8 cellular contexts compared by ENCODE assay signal in genomic region chr16:87492721-87493554, GRCh38. TPM values are rescaled to one million over a fixed set of nuclear protein-coding genes. Genes with fewer than 3 reads are reported as not detected.
DNase-seq lines count a peak whose midpoint lies in the region; ATAC-seq, FAIRE-seq and TF ChIP-seq lines count a peak whose summit lies in the region.

Gene ZCCHC14, minus strand, starts transcription at chr16:87493024. Its CDS starts 786 bp downstream, at chr16:87492238.

- H3K36me3 ChIP-seq in pancreas (no peaks in the 10 kb centered on the region), thymus (ENCODE audit: control insufficient read depth, insufficient read depth) (no peaks in the 10 kb centered on the region)

- H3K4me3 ChIP-seq in GM08714 (ENCODE audit: low read length) (peak within 1 kb of the TSS; percentile 53; the same call in 1 of the 2 replicates), pancreas (peak within 1 kb of the TSS; percentile 23 to 59 (median 42)), thymus (ENCODE audit: low read length) (peak within 1 kb of the TSS; percentile 77)

- WGBS in pancreas, 2 donors = 1% methylated on average over 90 to 116 of the region's 116 CpGs
- WGBS in thymus = 3% methylated on average over 116 of the region's 116 CpGs

- ATAC-seq in Right ventricle myocardium superior (ENCODE audit: poor library complexity) (peak; percentile 99), pancreas (peak; percentile 95 to 99 (median 96))

- H3K27ac Mint-ChIP-seq in HFFc6 = peak within 1 kb of the TSS; percentile 72

- intact Hi-C loops in Right ventricle myocardium superior (cut with DNase I) = no loop called here
- intact Hi-C loops in pancreas (cut with DNase I) = no loop called here

- H3K27me3 ChIP-seq in pancreas (no peaks in the 10 kb centered on the region), thymus (ENCODE audit: control insufficient read depth, insufficient read depth) (peaks cover 37% of the 10 kb centered on the region)

- no peaks in the 10 kb centered on the region for H3K36me3 Mint-ChIP-seq in HFFc6 (ENCODE audit: low read depth)

- H3K27ac ChIP-seq in pancreas (peak within 1 kb of the TSS; percentile 17 to 47 (median 42)), thymus (ENCODE audit: low read depth) (peak within 1 kb of the TSS; percentile 79)

- H3K4me1 Mint-ChIP-seq in HFFc6 (ENCODE audit: low read depth) = peaks cover 42% of the 10 kb centered on the region

- DNase-seq in HFFc6 = peak; percentile 97
- DNase-seq in NCI-H1092 treated with DMSO at 0.1 percent for 48 hours (lab: John Stamatoyannopoulos, UW) = peak; percentile 95
- peak; percentile 90 for DNase-seq in SKM-1 treated with dmso at 0.1 percent for 144 hours (lab: John Stamatoyannopoulos, UW; ENCODE audit: unreplicated experiment)
- DNase-seq in activated naive CD8-positive, alpha-beta T cell treated with anti-CD3 and anti-CD28 coated beads, Interleukin-2, amount 50 U/mL, for 16 hours (ENCODE audit: low read depth, low spot score) = peak; percentile 99
- DNase-seq in Right ventricle myocardium superior = peak; percentile 100
- DNase-seq in pancreas = peak; percentile 99 to 100 (median 99)

- H3K4me1 ChIP-seq in pancreas (peaks cover 12 to 22% (median 16%) of the 10 kb centered on the region in 3 donors), thymus (ENCODE audit: control insufficient read depth, insufficient read depth, low read length) (peaks cover 3% of the 10 kb centered on the region)

- no peak for FAIRE-seq in pancreas (lab: Jason Lieb, UNC)

- H3K4me3 Mint-ChIP-seq in HFFc6 = peak within 1 kb of the TSS; percentile 89

- H3K27me3 Mint-ChIP-seq in HFFc6 (ENCODE audit: insufficient read depth) = peaks cover 4% of the 10 kb centered on the region

- TF ChIP-seq CTCF in HFFc6 (IDR thresholded peaks at IDR 0.05) = no peak
- TF ChIP-seq CTCF in pancreas (IDR thresholded peaks at IDR 0.05) = no peak

- H3K9me3 Mint-ChIP-seq in HFFc6 = no peaks in the 10 kb centered on the region

- H3K9me3 ChIP-seq in pancreas (no peaks in the 10 kb centered on the region), thymus (ENCODE audit: control insufficient read depth) (peaks cover 3% of the 10 kb centered on the region)

RNA-seq across cellular contexts. Expression of gene ZCCHC14, which starts in this region (rescaled TPM):
- 10 to 100 TPM; 10.6 to 13.7 (median 13.3) TPM for total RNA-seq in HFFc6 (2021; fragmentation: NEBNext Ultra II Directional; extraction: Animal tissue kit (Norgen Biotek cat#: 25700))
- total RNA-seq in Right ventricle myocardium superior = 13.2 TPM
- total RNA-seq in pancreas = 10 to 100 TPM; 12.1 to 20.0 (median 13.1) TPM
- polyA plus RNA-seq in pancreas = 10 to 100 TPM; 10.7 to 11.2 TPM
- polyA plus RNA-seq in thymus = 7.3 TPM

Comparison
In these comparisons a context has a peak if more than half of its experiments do, and no peak if none do; other contexts are left out.
1. Peak in every context shown above with its lines: DNase-seq, ATAC-seq, H3K4me3 ChIP-seq and H3K27ac ChIP-seq.